ENCODE assay signal across 2 cellular contexts in genomic region chr13:35941374-35941773, GRCh38.
TF ChIP-seq lines count a peak whose summit lies in the region.

No MANE protein-coding gene starts in this region.

TF ChIP-seq in HepG2, 621 proteins besides CTCF, POLR2A, EP300 and RAD21 (continued from another document):
- TF ChIP-seq MNT (IDR thresholded peaks at IDR 0.05), result peak; percentile 96

TF ChIP-seq in IMR-90, 13 proteins besides CTCF, POLR2A, EP300 and RAD21 (continued from another document):
- TF ChIP-seq SMC3 (IDR thresholded peaks at IDR 0.05; ENCODE audit: low read depth, low read length) (no peak), ELK1 (IDR thresholded peaks at IDR 0.05; ENCODE audit: borderline replicate concordance, low read depth, low read length) (no peak), FOS (IDR thresholded peaks at IDR 0.05; ENCODE audit: low read depth, low read length) (no peak), MAZ (IDR thresholded peaks at IDR 0.05; ENCODE audit: borderline replicate concordance, low read depth, low read length) (no peak)
TF ChIP-seq in IMR-90: peak in this region for 0.
